8 cellular contexts compared by ENCODE assay signal in genomic region chr20:35954200-35954906, GRCh38. TPM values are rescaled to one million over a fixed set of nuclear protein-coding genes. Genes with fewer than 3 reads are reported as not detected.
DNase-seq lines count a peak whose midpoint lies in the region; ATAC-seq and TF ChIP-seq lines count a peak whose summit lies in the region.

SCAND1 (minus strand) TSS chr20:35954502; CDS start chr20:35954284, 218 bp downstream.

- H3K27me3 Mint-ChIP-seq in WTC11 (ENCODE audit: low read depth): peaks cover 3% of the 10 kb centered on the region

- POLR2A ChIA-PET in WTC11 (lab: Charles Lee): interaction anchor here (0.6 to 2.4 kb wide), 24 partner anchors 13 to 1294 kb away, joined by 3 to 30 read pairs (median 5); partner anchors contain the start of genes CEP250, CNBD2, ERGIC3 and NFS1

- peak within 1 kb of the TSS; percentile 90 to 99 for H3K4me3 ChIP-seq in cardiac fibroblast (replicated peaks in 1 of 2; ENCODE audit: low read depth in 2 of 2, low read length in 2 of 2)

- TF ChIP-seq CTCF in AG09319 (IDR thresholded peaks at IDR 0.05; ENCODE audit: low read depth, low read length): peak; percentile 97
- TF ChIP-seq CTCF in WTC11 (IDR thresholded peaks at IDR 0.05): peak; percentile 45
- TF ChIP-seq CTCF in cardiac fibroblast (IDR thresholded peaks at IDR 0.05; ENCODE audit: low read depth, low read length): peak; percentile 76

- peaks cover 6% of the 10 kb centered on the region for H3K9me3 Mint-ChIP-seq in WTC11

- peaks cover 10% of the 10 kb centered on the region for H3K4me1 Mint-ChIP-seq in WTC11

- in situ Hi-C loops in GM18951 (cut with MboI; ENCODE audit: low sequenced_read_pairs, unreplicated experiment): no loop called here

- peak; percentile 88 for ATAC-seq in HG03196 (IDR thresholded peaks at IDR 0.05; ENCODE audit: unreplicated experiment)
- peak; percentile 96 for ATAC-seq in WTC11

- H3K27ac Mint-ChIP-seq in WTC11: peak within 1 kb of the TSS; percentile 99

- peak; percentile 92 for DNase-seq in AG09319 (ENCODE audit: extremely low read depth, low read depth)
- peak; percentile 99 for DNase-seq in NCI-H226
- DNase-seq in WTC11 (ENCODE audit: low spot score): peak; percentile 96
- peak; percentile 97 to 98 for DNase-seq in cardiac fibroblast (ENCODE audit: low read depth in 2 of 2)
- DNase-seq in iPS-NIHi7 (ENCODE audit: extremely low spot score): peak; percentile 98
- peak; percentile 91 for DNase-seq in smooth muscle cell of the brain vasculature (ENCODE audit: low read depth, low spot score)

- CTCF ChIA-PET in WTC11 (lab: Charles Lee): interaction anchor here (0.6 to 4.6 kb wide), 76 partner anchors 8 to 501 kb away, joined by 3 to 103 read pairs (median 5); partner anchors contain the start of genes CNBD2, CPNE1, ERGIC3 and RBM12

- H3K36me3 Mint-ChIP-seq in WTC11: peaks cover 5% of the 10 kb centered on the region; the same call in 1 of the 2 replicates

- H3K4me3 Mint-ChIP-seq in WTC11: peak within 1 kb of the TSS; percentile 98

- peak; percentile 92 for TF ChIP-seq POLR2A in GM18951 (IDR thresholded peaks at IDR 0.05; ENCODE audit: extremely low read depth, insufficient read depth, insufficient read length)

TF ChIP-seq in WTC11, 78 proteins besides CTCF, POLR2A, EP300 and RAD21 (continues in another document):
- TF ChIP-seq CDX4 (CRISPR knock-in tag; IDR thresholded peaks at IDR 0.05; ENCODE audit: borderline replicate concordance) (no peak), ZNF416 (CRISPR knock-in tag; IDR thresholded peaks at IDR 0.05) (no peak), ZNF423 (CRISPR knock-in tag; IDR thresholded peaks at IDR 0.05) (no peak), SMAD3 (CRISPR knock-in tag; IDR thresholded peaks at IDR 0.05; ENCODE audit: borderline replicate concordance) (0 out of 2 replicates have a peak, but pooled peaks have one; percentile 17), ZBTB21 (CRISPR knock-in tag; IDR thresholded peaks at IDR 0.05; ENCODE audit: borderline replicate concordance) (0 out of 2 replicates have a peak, but pooled peaks have one; percentile 64), ZNF317 (CRISPR knock-in tag; IDR thresholded peaks at IDR 0.05; ENCODE audit: borderline replicate concordance, low read depth) (peak; percentile 37; the same call in 1 of the 2 replicates), ELF4 (CRISPR knock-in tag; IDR thresholded peaks at IDR 0.05; ENCODE audit: low read depth) (no peak), NR1H2 (CRISPR knock-in tag; IDR thresholded peaks at IDR 0.05) (no peak), ZNF219 (CRISPR knock-in tag; IDR thresholded peaks at IDR 0.05; ENCODE audit: borderline replicate concordance) (0 out of 2 replicates have a peak, but pooled peaks have one; percentile 42), ZNF396 (CRISPR knock-in tag; IDR thresholded peaks at IDR 0.05; ENCODE audit: borderline replicate concordance) (no peak), JAZF1 (CRISPR knock-in tag; IDR thresholded peaks at IDR 0.05) (no peak), FOXP1 (CRISPR knock-in tag; IDR thresholded peaks at IDR 0.05; ENCODE audit: borderline replicate concordance) (peak; percentile 95), ZNF281 (CRISPR knock-in tag; IDR thresholded peaks at IDR 0.05) (no peak), ZBTB43 (CRISPR knock-in tag; IDR thresholded peaks at IDR 0.05) (peak; percentile 75; the same call in 1 of the 2 replicates), ZNF671 (CRISPR knock-in tag; IDR thresholded peaks at IDR 0.05) (no peak), FOXK1 (CRISPR knock-in tag; IDR thresholded peaks at IDR 0.05) (peak; percentile 87), SP1 (CRISPR knock-in tag; conservative IDR thresholded peaks at IDR 0.05) (peak; percentile 80), CREB1 (CRISPR knock-in tag; IDR thresholded peaks at IDR 0.05) (no peak), TP53 (CRISPR knock-in tag; IDR thresholded peaks at IDR 0.05) (peak; percentile 85; the same call in 1 of the 2 replicates), MAX (CRISPR knock-in tag; IDR thresholded peaks at IDR 0.05) (peak; percentile 95), E2F5 (CRISPR knock-in tag; IDR thresholded peaks at IDR 0.05) (peak; percentile 32; the same call in 1 of the 2 replicates), TEAD4 (CRISPR knock-in tag; IDR thresholded peaks at IDR 0.05) (no peak)
- TF ChIP-seq, protein P1, sequence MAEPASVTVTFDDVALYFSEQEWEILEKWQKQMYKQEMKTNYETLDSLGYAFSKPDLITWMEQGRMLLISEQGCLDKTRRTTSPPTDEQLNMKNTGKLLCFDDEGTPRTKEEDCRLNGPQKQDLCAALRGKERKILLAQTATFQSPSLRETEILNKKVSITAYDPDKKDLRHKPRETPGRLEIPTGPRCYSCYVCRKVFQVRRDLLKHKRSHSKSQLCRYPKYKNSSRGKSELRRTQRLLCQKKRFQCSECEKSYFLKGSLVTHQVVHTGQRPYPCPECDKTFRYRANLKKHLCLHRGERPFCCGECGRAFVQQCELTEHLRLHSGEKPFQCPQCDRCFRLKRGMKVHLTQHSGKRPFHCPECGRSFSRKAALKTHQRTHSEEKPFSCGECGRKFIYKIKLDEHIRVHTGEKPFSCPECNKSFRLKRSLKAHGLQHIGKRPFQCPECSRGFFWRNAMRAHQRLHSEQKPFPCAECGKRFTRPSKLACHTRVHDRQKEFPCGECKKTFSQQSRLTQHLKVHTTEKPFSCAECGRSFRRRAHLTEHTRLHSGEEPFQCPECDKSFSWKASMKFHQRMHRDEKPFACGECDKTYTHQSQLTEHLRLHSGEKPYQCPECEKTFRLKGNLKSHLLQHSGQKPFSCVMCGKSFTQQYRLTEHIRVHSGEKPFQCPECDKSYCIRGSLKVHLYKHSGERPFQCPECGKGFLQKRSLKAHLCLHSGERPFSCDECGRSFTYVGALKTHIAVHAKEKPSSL (CRISPR knock-in tag; conservative IDR thresholded peaks at IDR 0.05): no peak
- TF ChIP-seq, protein P2, sequence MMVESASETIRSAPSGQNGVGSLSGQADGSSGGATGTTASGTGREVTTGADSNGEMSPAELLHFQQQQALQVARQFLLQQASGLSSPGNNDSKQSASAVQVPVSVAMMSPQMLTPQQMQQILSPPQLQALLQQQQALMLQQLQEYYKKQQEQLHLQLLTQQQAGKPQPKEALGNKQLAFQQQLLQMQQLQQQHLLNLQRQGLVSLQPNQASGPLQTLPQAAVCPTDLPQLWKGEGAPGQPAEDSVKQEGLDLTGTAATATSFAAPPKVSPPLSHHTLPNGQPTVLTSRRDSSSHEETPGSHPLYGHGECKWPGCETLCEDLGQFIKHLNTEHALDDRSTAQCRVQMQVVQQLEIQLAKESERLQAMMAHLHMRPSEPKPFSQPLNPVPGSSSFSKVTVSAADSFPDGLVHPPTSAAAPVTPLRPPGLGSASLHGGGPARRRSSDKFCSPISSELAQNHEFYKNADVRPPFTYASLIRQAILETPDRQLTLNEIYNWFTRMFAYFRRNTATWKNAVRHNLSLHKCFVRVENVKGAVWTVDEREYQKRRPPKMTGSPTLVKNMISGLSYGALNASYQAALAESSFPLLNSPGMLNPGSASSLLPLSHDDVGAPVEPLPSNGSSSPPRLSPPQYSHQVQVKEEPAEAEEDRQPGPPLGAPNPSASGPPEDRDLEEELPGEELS (CRISPR knock-in tag; IDR thresholded peaks at IDR 0.05): no peak; the same call in 1 of the 2 replicates

RNA-seq across cellular contexts. Expression of gene SCAND1, which starts in this region (rescaled TPM):
- 94.2 to 103 TPM (median 94.6 TPM) in 3 replicates for total RNA-seq in WTC11 (2021)

Comparison
In these comparisons a context has a peak if more than half of its experiments do, and no peak if none do; other contexts are left out.
1. Peak in every context shown above with its lines: DNase-seq, ATAC-seq and H3K4me3 ChIP-seq.
2. CTCF ChIP-seq: peak in every context shown above with its lines; median percentile 97 in AG09319; 76 in cardiac fibroblast; 45 in WTC11.